ENCODE assay signal across 8 cellular contexts in genomic region chr1:206634365-206635079, GRCh38. TPM values are rescaled to one million over a fixed set of nuclear protein-coding genes. Genes with fewer than 3 reads are reported as not detected.
DNase-seq lines count a peak whose midpoint lies in the region; ATAC-seq, FAIRE-seq and TF ChIP-seq lines count a peak whose summit lies in the region.

No MANE protein-coding gene starts in this region.

- WGBS in right cardiac atrium = 9% methylated on average over 26 of the region's 26 CpGs
- WGBS in psoas muscle, 3 donors = 11 to 15% (median 11%) methylated on average over 26 of the region's 26 CpGs
- WGBS in urinary bladder = 9% methylated on average over 26 of the region's 26 CpGs

- H3K27ac ChIP-seq in astrocyte (ENCODE audit: low read depth, low read length) (peak overlapping the region; percentile 91), right cardiac atrium (ENCODE audit: low read length) (peak overlapping the region; percentile 68), psoas muscle (peak overlapping the region; percentile 73), urinary bladder (ENCODE audit: low read depth) (no peak overlapping the region)

- DNase-seq in NCI-H146 (lab: John Stamatoyannopoulos, UW) (peak; percentile 88), astrocyte (ENCODE audit: low read depth) (peak; percentile 67), right cardiac atrium (peak; percentile 94 to 98 (median 97)), psoas muscle (peak; percentile 95 to 96), GM19238 (ENCODE audit: insufficient read length, low spot score) (no peak)
- peak; percentile 74 for DNase-seq in T-helper 2 cell treated with Interferon-gamma antibody and Interleukin-4, amounts not matched to agents 5 μg/mL and 100 μg/mL, for 36 hours (ENCODE audit: low spot score)

- peaks cover 12% of the 10 kb centered on the region for H3K27me3 Mint-ChIP-seq in T-helper 2 cell treated with Interferon-gamma antibody and Interleukin-4, amounts not matched to agents 5 μg/mL and 100 μg/mL, for 36 hours (ENCODE audit: low read depth)
- no peaks in the 10 kb centered on the region for H3K27me3 Mint-ChIP-seq in astrocyte (ENCODE audit: low read depth, unreplicated experiment)

- H3K4me1 Mint-ChIP-seq in T-helper 2 cell treated with Interferon-gamma antibody and Interleukin-4, amounts not matched to agents 5 μg/mL and 100 μg/mL, for 36 hours (ENCODE audit: low read depth) = peaks cover 27% of the 10 kb centered on the region
- peaks cover 17% of the 10 kb centered on the region for H3K4me1 Mint-ChIP-seq in astrocyte (ENCODE audit: low read depth, unreplicated experiment)

- H3K27me3 ChIP-seq in astrocyte (ENCODE audit: insufficient read depth, low read length) (no peaks in the 10 kb centered on the region), right cardiac atrium (ENCODE audit: control insufficient read depth, insufficient read depth) (no peaks in the 10 kb centered on the region), psoas muscle (ENCODE audit: insufficient read depth in 3 of 3, low read length in 2 of 3) (no peaks in the 10 kb centered on the region)

- peaks cover 3% of the 10 kb centered on the region for H4K20me1 ChIP-seq in astrocyte (ENCODE audit: insufficient read depth, low read length)

- peaks cover 9% of the 10 kb centered on the region for H3K79me2 ChIP-seq in astrocyte (ENCODE audit: insufficient read depth, low read length)

- H3K36me3 Mint-ChIP-seq in T-helper 2 cell treated with Interferon-gamma antibody and Interleukin-4, amounts not matched to agents 5 μg/mL and 100 μg/mL, for 36 hours (ENCODE audit: low read depth) = peaks cover 1% of the 10 kb centered on the region
- H3K36me3 Mint-ChIP-seq in astrocyte (ENCODE audit: low read depth, unreplicated experiment) = no peaks in the 10 kb centered on the region

- H3K9me3 Mint-ChIP-seq in T-helper 2 cell treated with Interferon-gamma antibody and Interleukin-4, amounts not matched to agents 5 μg/mL and 100 μg/mL, for 36 hours = no peaks in the 10 kb centered on the region
- H3K9me3 Mint-ChIP-seq in astrocyte (ENCODE audit: unreplicated experiment) = no peaks in the 10 kb centered on the region

- intact Hi-C loops in right cardiac atrium (cut with DNase I) (loop anchor here (2.0 to 10.0 kb wide), 6 partner anchors 28 to 350 kb away; no protein-coding TSS in a partner anchor), psoas muscle (cut with DNase I) (loop anchor here (1.0 to 10.0 kb wide), 8 partner anchors 24 to 350 kb away; no protein-coding TSS in a partner anchor)

- FAIRE-seq in astrocyte (lab: Jason Lieb, UNC) = no peak

- H3K4me3 ChIP-seq in GM08714 (ENCODE audit: low read length) (peak overlapping the region; percentile 80), astrocyte (ENCODE audit: insufficient read depth, low read depth, low read length) (peak overlapping the region; percentile 68), right cardiac atrium (ENCODE audit: low read length) (peak overlapping the region; percentile 67), psoas muscle (peak overlapping the region; percentile 97), urinary bladder (ENCODE audit: low read depth, low read length) (peak overlapping the region; percentile 79)

- H3K27ac Mint-ChIP-seq in T-helper 2 cell treated with Interferon-gamma antibody and Interleukin-4, amounts not matched to agents 5 μg/mL and 100 μg/mL, for 36 hours = peak overlapping the region; percentile 87
- peak overlapping the region; percentile 75 for H3K27ac Mint-ChIP-seq in astrocyte (ENCODE audit: unreplicated experiment)

- peak overlapping the region; percentile 84 for H3K4me3 Mint-ChIP-seq in T-helper 2 cell treated with Interferon-gamma antibody and Interleukin-4, amounts not matched to agents 5 μg/mL and 100 μg/mL, for 36 hours
- H3K4me3 Mint-ChIP-seq in astrocyte (ENCODE audit: unreplicated experiment) = peak overlapping the region; percentile 93

- ATAC-seq in right cardiac atrium = peak; percentile 76
- peak; percentile 72 to 89 (median 74) for ATAC-seq in psoas muscle

- peak overlapping the region; percentile 89 for H3K9ac ChIP-seq in astrocyte (ENCODE audit: low read length)

- H3K36me3 ChIP-seq in astrocyte (ENCODE audit: insufficient read depth, low read length) (no peaks in the 10 kb centered on the region), psoas muscle (ENCODE audit: insufficient read depth in 1 of 2, low read depth in 1 of 2) (no peaks in the 10 kb centered on the region), urinary bladder (ENCODE audit: insufficient read depth) (peaks cover 4% of the 10 kb centered on the region)

- H3K4me2 ChIP-seq in astrocyte (ENCODE audit: low read length) = peak overlapping the region; percentile 92

- TF ChIP-seq CTCF in astrocyte (IDR thresholded peaks at IDR 0.05; ENCODE audit: insufficient read depth, low read depth, low read length) (peak; percentile 90), psoas muscle (IDR thresholded peaks at IDR 0.05) (peak; percentile 88)

- H3K9me3 ChIP-seq in astrocyte (ENCODE audit: insufficient read depth, low read depth, low read length) = no peaks in the 10 kb centered on the region
- H3K9me3 ChIP-seq in right cardiac atrium (ENCODE audit: control insufficient read depth, low read length) = no peaks in the 10 kb centered on the region
- no peaks in the 10 kb centered on the region for H3K9me3 ChIP-seq in psoas muscle

- H3K4me1 ChIP-seq in astrocyte (ENCODE audit: insufficient read depth, low read length) (peaks cover 23% of the 10 kb centered on the region), right cardiac atrium (ENCODE audit: control insufficient read depth, insufficient read depth, low read length) (peaks cover 2% of the 10 kb centered on the region), psoas muscle (peaks cover 18% of the 10 kb centered on the region), urinary bladder (ENCODE audit: insufficient read depth) (no peaks in the 10 kb centered on the region)

- H2AFZ ChIP-seq in astrocyte (ENCODE audit: low read depth, low read length) = peak overlapping the region; percentile 66

RNA-seq across cellular contexts. Expression of gene DYRK3, which starts 0.8 kb away (rescaled TPM):
- total RNA-seq in astrocyte = 8.2 and 8.7 TPM in 2 replicates
- 10 to 100 TPM; 15.7 to 29.8 (median 23.4) TPM for total RNA-seq in right cardiac atrium
- 17.0 TPM for polyA plus RNA-seq in right cardiac atrium
- total RNA-seq in psoas muscle = 1 to 10 TPM in 3 of 4 donors, under 1 TPM in 1; 0.57 to 2.0 (median 1.4) TPM
- 1 to 10 TPM in 2 of 3 donors, under 1 TPM in 1; 0.25 to 1.2 (median 1.0) TPM for polyA plus RNA-seq in psoas muscle
- total RNA-seq in urinary bladder = 12.8 TPM
- 5.6 TPM for polyA plus RNA-seq in urinary bladder

RNA-seq across cellular contexts. Expression of gene EIF2D, which starts 22.3 kb away (rescaled TPM):
- total RNA-seq in astrocyte = 27.3 and 33.6 TPM in 2 replicates
- total RNA-seq in right cardiac atrium = 10 to 100 TPM; 24.6 to 28.0 (median 25.8) TPM
- polyA plus RNA-seq in right cardiac atrium = 23.0 TPM
- total RNA-seq in psoas muscle = 10 to 100 TPM; 32.1 to 41.8 (median 37.6) TPM
- polyA plus RNA-seq in psoas muscle = 10 to 100 TPM; 21.4 to 40.3 (median 32.8) TPM
- 44.3 TPM for total RNA-seq in urinary bladder
- 47.8 TPM for polyA plus RNA-seq in urinary bladder

RNA-seq across cellular contexts. Expression of gene MAPKAPK2, which starts 50.2 kb away (rescaled TPM):
- total RNA-seq in astrocyte (104 and 108 TPM in 2 replicates), right cardiac atrium (100 to 1,000 TPM; 192 to 221 (median 216) TPM), psoas muscle (100 to 1,000 TPM in 3 of 4 donors, 10 to 100 TPM in 1; 89.4 to 198 (median 167) TPM), urinary bladder (20.4 TPM)
- polyA plus RNA-seq in right cardiac atrium (129 TPM), psoas muscle (100 to 1,000 TPM; 108 to 191 (median 112) TPM), urinary bladder (49.5 TPM)
